Comparison of ENCODE assay signal across 17 cellular contexts in genomic region chr22:39725351-39726035, GRCh38.
"Had no signal": no experiment of that assay in that cellular context is flagged by ENCODE, and none has a peak within 500 bp of the region (broad histone marks: within the 10 kb centered on the region; RNA-seq: fewer than 3 reads in every experiment).

No MANE protein-coding gene starts in this region.

- H3K27ac Mint-ChIP-seq: activated CD4-positive, alpha-beta T cell treated with anti-CD3 and anti-CD28 coated beads for 36 hours; activated naive CD8-positive, alpha-beta T cell treated with anti-CD3 and anti-CD28 coated beads for 36 hours; naive thymus-derived CD8-positive, alpha-beta T cell had no signal

- H3K9me3 Mint-ChIP-seq: activated naive CD8-positive, alpha-beta T cell treated with anti-CD3 and anti-CD28 coated beads for 36 hours; naive thymus-derived CD8-positive, alpha-beta T cell had no signal

- H3K36me3 ChIP-seq: brain microvascular endothelial cell, sigmoid colon had no signal

- H3K4me1 Mint-ChIP-seq: activated CD4-positive, alpha-beta T cell treated with anti-CD3 and anti-CD28 coated beads for 36 hours had no signal

- H3K4me3 ChIP-seq: sigmoid colon had no signal

- H3K4me3 Mint-ChIP-seq: activated CD4-positive, alpha-beta T cell treated with anti-CD3 and anti-CD28 coated beads for 36 hours; activated naive CD8-positive, alpha-beta T cell treated with anti-CD3 and anti-CD28 coated beads for 36 hours; naive thymus-derived CD8-positive, alpha-beta T cell had no signal

- H3K9me3 ChIP-seq: sigmoid colon had no signal

- ATAC-seq: activated CD4-positive, alpha-beta T cell treated with anti-CD3 and anti-CD28 coated beads for 36 hours; left cardiac atrium; naive thymus-derived CD8-positive, alpha-beta T cell had no signal

- H3K27ac ChIP-seq: brain microvascular endothelial cell, sigmoid colon had no signal

- H3K4me1 ChIP-seq: sigmoid colon had no signal

- H3K36me3 Mint-ChIP-seq: naive thymus-derived CD8-positive, alpha-beta T cell had no signal

- H3K27me3 Mint-ChIP-seq: activated CD4-positive, alpha-beta T cell treated with anti-CD3 and anti-CD28 coated beads for 36 hours had no signal

- DNase-seq: activated CD4-positive, alpha-beta T cell treated with anti-CD3 and anti-CD28 coated beads for 36 hours; activated gamma-delta T cell; activated naive CD8-positive, alpha-beta T cell treated with anti-CD3 and anti-CD28 coated beads for 36 hours; activated T-cell treated with anti-CD3 and anti-CD28 coated beads for 4 hours; brain microvascular endothelial cell; cerebellar nuclear complex; dermis blood vessel endothelial cell; hypothalamus; left cardiac atrium; occipital lobe; sigmoid colon; stimulated activated CD4-positive, alpha-beta T cell treated with anti-CD3 and anti-CD28 coated beads, Interleukin-2, amount 100 ng/mL, for 24 hours; stimulated activated naive CD4-positive, alpha-beta T cell; substantia nigra; T-helper 9 cell; trophoblast cell had no signal
